In genomic region chr20:55251170-55251569, GRCh38 we compare ENCODE assay signal across 2 cellular contexts.
A peak's percentile ranks its signal among the peaks of the same experiment; 100 is the strongest.
TF ChIP-seq lines count a peak whose summit lies in the region.

No MANE protein-coding gene starts in this region.

TF ChIP-seq in HepG2, 621 proteins besides CTCF, POLR2A, EP300 and RAD21:
- TF ChIP-seq NCOA5 (CRISPR knock-in tag; IDR thresholded peaks at IDR 0.05), result no peak
- no peak for TF ChIP-seq ATAD3A (CRISPR knock-in tag; IDR thresholded peaks at IDR 0.05)
- peak; percentile 31 for TF ChIP-seq HNRNPLL (IDR thresholded peaks at IDR 0.05; ENCODE audit: low read depth, low read length, poor library complexity, severe bottlenecking)
- peak; percentile 99 for TF ChIP-seq MNT (IDR thresholded peaks at IDR 0.05)
TF ChIP-seq in HepG2: peak in this region for 2.

TF ChIP-seq in GM12878, 131 proteins besides CTCF, POLR2A, EP300 and RAD21:
- TF ChIP-seq PBX3 (IDR thresholded peaks at IDR 0.05; ENCODE audit: insufficient replicate concordance, low read depth, low read length) (peak; percentile 63), BCL3 (IDR thresholded peaks at IDR 0.05; ENCODE audit: borderline replicate concordance, insufficient read depth, low read depth, low read length, poor library complexity, severe bottlenecking) (peak; percentile 94), TCF3 (IDR thresholded peaks at IDR 0.05; ENCODE audit: borderline replicate concordance, insufficient read depth, low read depth, low read length) (peak; percentile 77), MLLT1 (IDR thresholded peaks at IDR 0.05) (no peak)
